27 cellular contexts compared by ENCODE assay signal in genomic region chr2:188365058-188365641, GRCh38.
"Had no signal": no experiment of that assay in that cellular context is flagged by ENCODE, and none has a peak within 500 bp of the region (broad histone marks: within the 10 kb centered on the region; RNA-seq: fewer than 3 reads in every experiment).

No MANE protein-coding gene starts in this region.

- H3K9me3 Mint-ChIP-seq: activated CD4-positive, alpha-beta memory T cell treated with anti-CD3 and anti-CD28 coated beads, Interleukin-2, amount 10 ng/mL, durations not matched to agents 7 days and 5 days; activated naive CD4-positive, alpha-beta T cell treated with anti-CD3 and anti-CD28 coated beads, Interleukin-2, amount 50 U/mL, for 24 hours; activated naive CD8-positive, alpha-beta T cell treated with anti-CD3 and anti-CD28 coated beads, Interleukin-2, amount 10 ng/mL, durations not matched to agents 7 days and 5 days; activated T-cell treated with anti-CD3 and anti-CD28 coated beads, Interleukin-2, amount 50 U/mL, for 72 hours; activated T-helper 17 cell treated with anti-CD3 and anti-CD28 coated beads, Interleukin-2, amount 50 U/mL, for 72 hours had no signal

- H3K9me3 ChIP-seq: ascending aorta, Peyer's patch, SJSA1 had no signal

- H3K4me3 ChIP-seq: ascending aorta, cardiac muscle cell, Peyer's patch, SJSA1 had no signal

- H3K4me1 Mint-ChIP-seq: activated CD4-positive, alpha-beta memory T cell treated with anti-CD3 and anti-CD28 coated beads, Interleukin-2, amount 10 ng/mL, durations not matched to agents 7 days and 5 days; activated naive CD4-positive, alpha-beta T cell treated with anti-CD3 and anti-CD28 coated beads, Interleukin-2, amount 50 U/mL, for 24 hours; activated naive CD8-positive, alpha-beta T cell treated with anti-CD3 and anti-CD28 coated beads, Interleukin-2, amount 10 ng/mL, durations not matched to agents 7 days and 5 days; activated T-helper 17 cell treated with anti-CD3 and anti-CD28 coated beads, Interleukin-2, amount 50 U/mL, for 72 hours had no signal

- DNase-seq: activated CD4-positive, alpha-beta memory T cell treated with anti-CD3 and anti-CD28 coated beads, Interleukin-2, amount 10 ng/mL, durations not matched to agents 7 days and 5 days; activated CD4-positive, alpha-beta T cell treated with anti-CD3 and anti-CD28 coated beads for 1 hour; activated CD4-positive, alpha-beta T cell treated with anti-CD3 and anti-CD28 coated beads for 48 hours; activated CD4-positive, CD25-positive, alpha-beta regulatory T cell; activated gamma-delta T cell; activated naive CD4-positive, alpha-beta T cell treated with Interleukin-2 at 50 U/mL for 16 hours; activated naive CD8-positive, alpha-beta T cell treated with anti-CD3 and anti-CD28 coated beads, Interleukin-2, amount 10 ng/mL, durations not matched to agents 7 days and 5 days; activated T-cell treated with anti-CD3 and anti-CD28 coated beads, Interleukin-2, amount 50 U/mL, for 1 hour; activated T-cell treated with anti-CD3 and anti-CD28 coated beads, Interleukin-2, amount 50 U/mL, for 72 hours; amygdala; NCI-H1048; NCI-H1105 treated with DMSO at 0.1 percent for 48 hours; NCI-H1436; NCI-H1694 treated with DMSO at 0.1 percent for 48 hours; NCI-H2029; NCI-H345; NCI-H524 treated with DMSO at 0.1 percent for 48 hours; PC-3; Peyer's patch; RPMI8226; SHP77 treated with DMSO at 0.1 percent for 48 hours had no signal

- H3K4me1 ChIP-seq: ascending aorta, Peyer's patch, SJSA1 had no signal

- H3K27me3 Mint-ChIP-seq: activated CD4-positive, alpha-beta memory T cell treated with anti-CD3 and anti-CD28 coated beads, Interleukin-2, amount 10 ng/mL, durations not matched to agents 7 days and 5 days; activated naive CD4-positive, alpha-beta T cell treated with anti-CD3 and anti-CD28 coated beads, Interleukin-2, amount 50 U/mL, for 24 hours; activated naive CD8-positive, alpha-beta T cell treated with anti-CD3 and anti-CD28 coated beads, Interleukin-2, amount 10 ng/mL, durations not matched to agents 7 days and 5 days; activated T-helper 17 cell treated with anti-CD3 and anti-CD28 coated beads, Interleukin-2, amount 50 U/mL, for 72 hours had no signal

- H3K27ac ChIP-seq: ascending aorta, cardiac muscle cell, Peyer's patch, SJSA1 had no signal

- H3K27ac Mint-ChIP-seq: activated CD4-positive, alpha-beta memory T cell treated with anti-CD3 and anti-CD28 coated beads, Interleukin-2, amount 10 ng/mL, durations not matched to agents 7 days and 5 days; activated naive CD4-positive, alpha-beta T cell treated with anti-CD3 and anti-CD28 coated beads, Interleukin-2, amount 50 U/mL, for 24 hours; activated naive CD8-positive, alpha-beta T cell treated with anti-CD3 and anti-CD28 coated beads, Interleukin-2, amount 10 ng/mL, durations not matched to agents 7 days and 5 days; activated T-cell treated with anti-CD3 and anti-CD28 coated beads, Interleukin-2, amount 50 U/mL, for 72 hours; activated T-helper 17 cell treated with anti-CD3 and anti-CD28 coated beads, Interleukin-2, amount 50 U/mL, for 72 hours had no signal

- ATAC-seq: activated T-cell treated with anti-CD3 and anti-CD28 coated beads, Interleukin-2, amount 50 U/mL, for 72 hours; activated T-helper 17 cell treated with anti-CD3 and anti-CD28 coated beads, Interleukin-2, amount 50 U/mL, for 72 hours; PC-3 had no signal

- H3K36me3 Mint-ChIP-seq: activated naive CD4-positive, alpha-beta T cell treated with anti-CD3 and anti-CD28 coated beads, Interleukin-2, amount 50 U/mL, for 24 hours; activated naive CD8-positive, alpha-beta T cell treated with anti-CD3 and anti-CD28 coated beads, Interleukin-2, amount 10 ng/mL, durations not matched to agents 7 days and 5 days had no signal

- H3K36me3 ChIP-seq: ascending aorta, cardiac muscle cell, Peyer's patch, SJSA1 had no signal

- H3K27me3 ChIP-seq: ascending aorta, cardiac muscle cell, Peyer's patch, SJSA1 had no signal

- FAIRE-seq: TTC549 had no signal

- H3K4me3 Mint-ChIP-seq: activated CD4-positive, alpha-beta memory T cell treated with anti-CD3 and anti-CD28 coated beads, Interleukin-2, amount 10 ng/mL, durations not matched to agents 7 days and 5 days; activated naive CD4-positive, alpha-beta T cell treated with anti-CD3 and anti-CD28 coated beads, Interleukin-2, amount 50 U/mL, for 24 hours; activated naive CD8-positive, alpha-beta T cell treated with anti-CD3 and anti-CD28 coated beads, Interleukin-2, amount 10 ng/mL, durations not matched to agents 7 days and 5 days; activated T-cell treated with anti-CD3 and anti-CD28 coated beads, Interleukin-2, amount 50 U/mL, for 72 hours; activated T-helper 17 cell treated with anti-CD3 and anti-CD28 coated beads, Interleukin-2, amount 50 U/mL, for 72 hours had no signal
